Comparison of ENCODE assay signal across 25 cellular contexts in the genomic region with DNA sequence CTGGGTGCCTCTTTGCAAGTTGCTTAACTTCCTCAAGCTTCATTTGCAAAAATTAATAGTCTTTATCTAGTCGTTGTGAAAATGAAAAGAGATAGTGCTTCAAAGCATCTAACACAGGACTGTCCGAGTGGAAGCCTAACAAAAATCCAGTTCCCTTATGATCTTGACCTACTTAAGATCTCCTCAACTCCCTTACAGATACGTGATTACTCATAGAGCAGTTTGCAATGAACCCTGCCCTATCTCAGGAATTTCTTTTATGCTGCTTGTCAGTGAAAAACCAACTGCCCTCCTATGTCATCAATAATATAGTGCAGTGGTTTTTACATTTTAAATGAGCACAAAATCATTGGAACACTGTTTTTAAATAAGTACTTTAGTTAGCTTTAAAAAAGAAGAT.
DNase-seq lines count a peak whose midpoint lies in the region; ATAC-seq, FAIRE-seq and TF ChIP-seq lines count a peak whose summit lies in the region.
"Had no signal": no experiment of that assay in that cellular context is flagged by ENCODE, and none has a peak within 500 bp of the region (broad histone marks: within the 10 kb centered on the region; RNA-seq: fewer than 3 reads in every experiment).

No MANE protein-coding gene starts in this region.

- no peaks in the 10 kb centered on the region for H3K36me3 ChIP-seq in bronchial epithelial cell (ENCODE audit: control insufficient read depth, insufficient read depth, low read length)
- no peaks in the 10 kb centered on the region for H3K36me3 ChIP-seq in small intestine (ENCODE audit: control insufficient read depth in 2 of 2, insufficient read depth in 2 of 2, low read length in 2 of 2)
- no peaks in the 10 kb centered on the region for H3K36me3 ChIP-seq in thyroid gland
- H3K36me3 ChIP-seq: BLaER1 treated with 17β-estradiol and CSF1 and Interleukin-3, amounts not matched to agents 10 nM and 100 nM; MG63 had no signal

- no peak for TF ChIP-seq CTCF in bronchial epithelial cell (IDR thresholded peaks at IDR 0.05; ENCODE audit: insufficient read depth, low read length, severe bottlenecking)
- TF ChIP-seq CTCF in fibroblast of the aortic adventitia (IDR thresholded peaks at IDR 0.05; ENCODE audit: insufficient read depth, low read length) = no peak
- TF ChIP-seq CTCF in thyroid gland (IDR thresholded peaks at IDR 0.05) = no peak

- H3K9me3 ChIP-seq in small intestine (ENCODE audit: control insufficient read depth, low read depth) (no peaks in the 10 kb centered on the region), thyroid gland (no peaks in the 10 kb centered on the region)
- H3K9me3 ChIP-seq: MG63, SK-N-SH had no signal

- peak; percentile 15 for DNase-seq in OCI-M1 (lab: John Stamatoyannopoulos, UW)
- DNase-seq in bronchial epithelial cell (ENCODE audit: low read depth) = peak; percentile 14
- peak; percentile 31 for DNase-seq in fibroblast of the aortic adventitia (ENCODE audit: low read depth)
- DNase-seq in small intestine = peak; percentile 9
- DNase-seq in thyroid gland = no peak
- DNase-seq in HK-2 (ENCODE audit: unreplicated experiment) = no peak
- DNase-seq: Calu3; CD8-positive, alpha-beta T cell; EL; GOT3; MG63; NCI-H1092; NCI-H1436 treated with DMSO at 0.1 percent for 48 hours; NCI-H2029 treated with DMSO at 0.1 percent for 48 hours; NCI-H2171 treated with DMSO at 0.1 percent for 48 hours; NCI-H446 treated with DMSO at 0.1 percent for 48 hours; NK-92 treated with Interleukin-12 subunit alpha and Interleukin-12 subunit beta, amount 100 ng/mL, for 24 hours; SHP77 treated with DMSO at 0.1 percent for 48 hours; SK-N-SH had no signal

- TF ChIP-seq POLR2A in thyroid gland (IDR thresholded peaks at IDR 0.05) = no peak

- WGBS in small intestine, 3 donors = 11 to 36% (median 17%) methylated on average over 3 of the region's 3 CpGs
- WGBS in thyroid gland, 2 donors = 28 to 41% methylated on average over 3 of the region's 3 CpGs

- FAIRE-seq in bronchial epithelial cell (lab: Jason Lieb, UNC) (no peak), small intestine (lab: Jason Lieb, UNC) (no peak)
- FAIRE-seq: GM12878, GM19239, HepG2, RCC 7860 had no signal

- H3K27ac ChIP-seq in small intestine (ENCODE audit: low read depth in 1 of 2, low read length in 1 of 2) (no peak overlapping the region), thyroid gland (no peak overlapping the region)
- H3K27ac ChIP-seq: BLaER1 treated with 17β-estradiol and CSF1 and Interleukin-3, amounts not matched to agents 10 nM and 100 nM had no signal

- intact Hi-C loops in thyroid gland (cut with DNase I) = no loop called here

- H3K4me1 ChIP-seq in small intestine (ENCODE audit: control insufficient read depth in 2 of 2, insufficient read depth in 1 of 2, low read depth in 1 of 2, low read length in 1 of 2) (no peaks in the 10 kb centered on the region), thyroid gland (no peaks in the 10 kb centered on the region)
- H3K4me1 ChIP-seq: BLaER1 treated with 17β-estradiol and CSF1 and Interleukin-3, amounts not matched to agents 10 nM and 100 nM had no signal

- ATAC-seq in HG02588 (IDR thresholded peaks at IDR 0.05; ENCODE audit: unreplicated experiment) = no peak
- ATAC-seq: CD8-positive, alpha-beta T cell; GM12878; HepG2 had no signal

- H3K4me3 ChIP-seq in bronchial epithelial cell (ENCODE audit: low read depth, low read length) (no peak overlapping the region), fibroblast of the aortic adventitia (ENCODE audit: low read depth, low read length) (no peak overlapping the region), small intestine (ENCODE audit: low read depth in 1 of 2, low read length in 2 of 2) (no peak overlapping the region), thyroid gland (replicated peaks in 1 of 3) (no peak overlapping the region)
- H3K4me3 ChIP-seq: BLaER1 treated with 17β-estradiol and CSF1 and Interleukin-3, amounts not matched to agents 10 nM and 100 nM; GM12878; MG63 had no signal

- no peaks in the 10 kb centered on the region for H3K27me3 ChIP-seq in bronchial epithelial cell (ENCODE audit: control insufficient read depth, insufficient read depth, low read length)
- H3K27me3 ChIP-seq in small intestine (ENCODE audit: control insufficient read depth in 2 of 2, insufficient read depth in 2 of 2, low read length in 2 of 2) = no peaks in the 10 kb centered on the region
- H3K27me3 ChIP-seq in thyroid gland = no peaks in the 10 kb centered on the region
- H3K27me3 ChIP-seq: BLaER1 treated with 17β-estradiol and CSF1 and Interleukin-3, amounts not matched to agents 10 nM and 100 nM; MG63 had no signal

Comparison
In these comparisons a context has a peak if more than half of its experiments do, and no peak if none do; other contexts are left out.
1. DNase-seq: peak in OCI-M1 (single experiment), bronchial epithelial cell (single experiment), fibroblast of the aortic adventitia (single experiment) and small intestine (single experiment); none in thyroid gland (0 of 2) and HK-2 (single experiment).